18 cellular contexts compared by ENCODE assay signal in genomic region chr7:134804854-134805253, GRCh38. TPM values are rescaled to one million over a fixed set of nuclear protein-coding genes. Genes with fewer than 3 reads are reported as not detected.
DNase-seq lines count a peak whose midpoint lies in the region; ATAC-seq and TF ChIP-seq lines count a peak whose summit lies in the region.
"Had no signal": no experiment of that assay in that cellular context is flagged by ENCODE, and none has a peak within 500 bp of the region (broad histone marks: within the 10 kb centered on the region; RNA-seq: fewer than 3 reads in every experiment).

No MANE protein-coding gene starts in this region.

- peak overlapping the region; percentile 86 for H4K8ac ChIP-seq in mesendoderm (ENCODE audit: low read depth, low read length)

- H3K27ac Mint-ChIP-seq in chondrocyte (ENCODE audit: unreplicated experiment) (peak overlapping the region; percentile 87), T-helper 17 cell (no peak overlapping the region)
- H3K27ac Mint-ChIP-seq in activated CD4-positive, alpha-beta memory T cell treated with anti-CD3 and anti-CD28 coated beads for 36 hours: no peak overlapping the region
- H3K27ac Mint-ChIP-seq: activated naive CD8-positive, alpha-beta T cell treated with anti-CD3 and anti-CD28 coated beads for 36 hours; stimulated activated naive CD8-positive, alpha-beta T cell treated with anti-CD3 and anti-CD28 coated beads, Interleukin-15, Interleukin-2, amounts not matched to agents 100 ng/mL and 50 ng/mL, for 24 hours had no signal

- no peaks in the 10 kb centered on the region for H3K9me3 Mint-ChIP-seq in chondrocyte (ENCODE audit: low read depth)
- H3K9me3 Mint-ChIP-seq in activated CD4-positive, alpha-beta memory T cell treated with anti-CD3 and anti-CD28 coated beads for 36 hours: no peaks in the 10 kb centered on the region
- H3K9me3 Mint-ChIP-seq: activated naive CD8-positive, alpha-beta T cell treated with anti-CD3 and anti-CD28 coated beads for 36 hours; stimulated activated naive CD8-positive, alpha-beta T cell treated with anti-CD3 and anti-CD28 coated beads, Interleukin-15, Interleukin-2, amounts not matched to agents 100 ng/mL and 50 ng/mL, for 24 hours had no signal

- POLR2A ChIA-PET in activated CD4-positive, alpha-beta memory T cell treated with anti-CD3 and anti-CD28 coated beads for 36 hours (lab: Charles Lee): no interaction called here

- H3K36me3 Mint-ChIP-seq in chondrocyte (ENCODE audit: low read depth): peaks cover 56% of the 10 kb centered on the region
- no peaks in the 10 kb centered on the region for H3K36me3 Mint-ChIP-seq in activated CD4-positive, alpha-beta memory T cell treated with anti-CD3 and anti-CD28 coated beads for 36 hours
- H3K36me3 Mint-ChIP-seq in T-helper 17 cell (ENCODE audit: low read depth): no peaks in the 10 kb centered on the region
- H3K36me3 Mint-ChIP-seq: activated naive CD8-positive, alpha-beta T cell treated with anti-CD3 and anti-CD28 coated beads for 36 hours had no signal

- H3K79me1 ChIP-seq in mesendoderm (ENCODE audit: low read length): no peaks in the 10 kb centered on the region

- no CpG with 5 or more reads among the region's 3 CpGs for WGBS in mesendoderm (ENCODE audit: extremely low coverage, insufficient coverage, low lambda C conversion rate)

- peak overlapping the region; percentile 36 for H3K56ac ChIP-seq in mesendoderm (ENCODE audit: low read length)

- H2AK5ac ChIP-seq in mesendoderm (ENCODE audit: low read length): no peak overlapping the region

- no peak overlapping the region for H4K5ac ChIP-seq in mesendoderm (ENCODE audit: low read length)

- intact Hi-C loops in tibial artery (cut with DNase I; ENCODE audit: low total_unique reads): no loop called here
- intact Hi-C loops in activated CD4-positive, alpha-beta memory T cell treated with anti-CD3 and anti-CD28 coated beads for 36 hours (cut with micrococcal nuclease): no loop called here

- H3K4me2 ChIP-seq in mesendoderm (ENCODE audit: low read length): no peak overlapping the region

- no peak overlapping the region for H3K9ac ChIP-seq in mesendoderm (ENCODE audit: low read length)

- H3K4me1 ChIP-seq in RWPE2 (ENCODE audit: insufficient read depth, poor library complexity, severe bottlenecking) (peaks cover 22% of the 10 kb centered on the region), mesendoderm (ENCODE audit: control insufficient read depth, low read depth, low read length) (no peaks in the 10 kb centered on the region), tibial artery (peaks cover 0 to 98% (median 34%) of the 10 kb centered on the region in 4 donors)

- H2BK15ac ChIP-seq in mesendoderm (replicated peaks; ENCODE audit: low read depth): no peak overlapping the region

- no peak for DNase-seq in RWPE2 (ENCODE audit: low spot score)
- no peak for DNase-seq in chondrocyte (ENCODE audit: low spot score)
- DNase-seq in mesendoderm: no peak
- no peak for DNase-seq in tibial artery
- no peak for DNase-seq in activated naive CD4-positive, alpha-beta T cell treated with anti-CD3 and anti-CD28 coated beads, Interleukin-2, amount 50 U/mL, for 16 hours
- no peak for DNase-seq in activated CD4-positive, alpha-beta memory T cell treated with anti-CD3 and anti-CD28 coated beads for 36 hours
- DNase-seq in T-helper 17 cell: no peak
- DNase-seq: activated naive CD8-positive, alpha-beta T cell treated with anti-CD3 and anti-CD28 coated beads for 36 hours; activated T-cell treated with anti-CD3 and anti-CD28 coated beads, Interleukin-2, amount 50 U/mL, for 48 hours; effector CD8-positive, alpha-beta T cell; H7; MV-4-11; NCI-H1930; T-helper 1 cell had no signal

- TF ChIP-seq CTCF in RWPE2 (IDR thresholded peaks at IDR 0.05; ENCODE audit: poor library complexity, severe bottlenecking) (no peak), chondrocyte (IDR thresholded peaks at IDR 0.05) (no peak), tibial artery (IDR thresholded peaks at IDR 0.05) (no peak)

- H3K27me3 ChIP-seq in RWPE2 (ENCODE audit: insufficient read depth, poor library complexity, severe bottlenecking) (no peaks in the 10 kb centered on the region), mesendoderm (ENCODE audit: insufficient read depth, low read length, poor library complexity) (no peaks in the 10 kb centered on the region), tibial artery (no peaks in the 10 kb centered on the region)

- no peaks in the 10 kb centered on the region for H3K27me3 Mint-ChIP-seq in chondrocyte (ENCODE audit: low read depth)
- H3K27me3 Mint-ChIP-seq in activated CD4-positive, alpha-beta memory T cell treated with anti-CD3 and anti-CD28 coated beads for 36 hours: no peaks in the 10 kb centered on the region
- H3K27me3 Mint-ChIP-seq in T-helper 17 cell: peaks cover 7% of the 10 kb centered on the region
- H3K27me3 Mint-ChIP-seq: activated naive CD8-positive, alpha-beta T cell treated with anti-CD3 and anti-CD28 coated beads for 36 hours; stimulated activated naive CD8-positive, alpha-beta T cell treated with anti-CD3 and anti-CD28 coated beads, Interleukin-15, Interleukin-2, amounts not matched to agents 100 ng/mL and 50 ng/mL, for 24 hours had no signal

- H3K18ac ChIP-seq in mesendoderm (ENCODE audit: low read length): peak overlapping the region; percentile 96

- H3K23ac ChIP-seq in mesendoderm (ENCODE audit: low read length): no peak overlapping the region

- H3K4me1 Mint-ChIP-seq in chondrocyte (ENCODE audit: low read depth) (peaks cover 89% of the 10 kb centered on the region), T-helper 17 cell (no peaks in the 10 kb centered on the region)
- no peaks in the 10 kb centered on the region for H3K4me1 Mint-ChIP-seq in activated CD4-positive, alpha-beta memory T cell treated with anti-CD3 and anti-CD28 coated beads for 36 hours (ENCODE audit: low read depth)
- H3K4me1 Mint-ChIP-seq: activated naive CD8-positive, alpha-beta T cell treated with anti-CD3 and anti-CD28 coated beads for 36 hours had no signal

- peak overlapping the region; percentile 14 for H3K4me3 Mint-ChIP-seq in chondrocyte (ENCODE audit: unreplicated experiment)
- no peak overlapping the region for H3K4me3 Mint-ChIP-seq in activated CD4-positive, alpha-beta memory T cell treated with anti-CD3 and anti-CD28 coated beads for 36 hours
- H3K4me3 Mint-ChIP-seq in T-helper 17 cell: no peak overlapping the region
- H3K4me3 Mint-ChIP-seq: activated naive CD8-positive, alpha-beta T cell treated with anti-CD3 and anti-CD28 coated beads for 36 hours; stimulated activated naive CD8-positive, alpha-beta T cell treated with anti-CD3 and anti-CD28 coated beads, Interleukin-15, Interleukin-2, amounts not matched to agents 100 ng/mL and 50 ng/mL, for 24 hours had no signal

- no peak overlapping the region for H3K4me3 ChIP-seq in RWPE2 (ENCODE audit: severe bottlenecking)
- no peak overlapping the region for H3K4me3 ChIP-seq in mesendoderm (ENCODE audit: low read length)
- no peak overlapping the region for H3K4me3 ChIP-seq in tibial artery
- H3K4me3 ChIP-seq: K562 had no signal

- no peak for ATAC-seq in RWPE2 (ENCODE audit: low read depth)
- no peak for ATAC-seq in T-helper 17 cell
- ATAC-seq: K562 had no signal

- H3K9me3 ChIP-seq in RWPE2 (ENCODE audit: severe bottlenecking) (no peaks in the 10 kb centered on the region), tibial artery (no peaks in the 10 kb centered on the region), T-helper 17 cell (ENCODE audit: control insufficient read depth, low read length, poor library complexity, severe bottlenecking) (no peaks in the 10 kb centered on the region)

- no peak overlapping the region for H3K4ac ChIP-seq in mesendoderm (ENCODE audit: low read depth, low read length)

- H3K27ac ChIP-seq in RWPE2 (ENCODE audit: poor library complexity, severe bottlenecking) (peak overlapping the region; percentile 65), mesendoderm (ENCODE audit: low read depth, low read length) (peak overlapping the region; percentile 54), tibial artery (peak overlapping the region; percentile 44 to 89)
- H3K27ac ChIP-seq: HL-60, VCaP had no signal

- no peak overlapping the region for H2BK120ac ChIP-seq in mesendoderm (ENCODE audit: low read depth, low read length)

- peaks cover 24% of the 10 kb centered on the region for H3K79me2 ChIP-seq in mesendoderm (ENCODE audit: control insufficient read depth, insufficient read depth, low read length)

- CTCF ChIA-PET in activated CD4-positive, alpha-beta memory T cell treated with anti-CD3 and anti-CD28 coated beads for 36 hours (lab: Charles Lee): interaction anchor here (0.6 kb wide), 1 partner anchor 80 kb away, joined by 3 read pairs; no protein-coding TSS in a partner anchor

- H2BK5ac ChIP-seq in mesendoderm (ENCODE audit: low read length): no peak overlapping the region

- H3K36me3 ChIP-seq in RWPE2 (ENCODE audit: low read depth): peaks cover 12% of the 10 kb centered on the region
- H3K36me3 ChIP-seq in mesendoderm (ENCODE audit: control insufficient read depth, insufficient read depth, low read length): no peaks in the 10 kb centered on the region
- peaks cover 0 to 6% (median 5%) of the 10 kb centered on the region in 3 donors for H3K36me3 ChIP-seq in tibial artery

RNA-seq across cellular contexts. Expression of gene CALD1, which starts 25.4 kb away (rescaled TPM):
- 1,623 to 1,979 TPM (median 1,941 TPM) in 3 replicates for total RNA-seq in chondrocyte
- 379 TPM for polyA plus RNA-seq in mesendoderm (2013, experiment 1 of 2)
- 417 TPM for polyA plus RNA-seq in mesendoderm (2013, experiment 2 of 2)
- 1 to 10 TPM; 7.1 to 7.5 TPM for total RNA-seq in activated CD4-positive, alpha-beta memory T cell treated with anti-CD3 and anti-CD28 coated beads for 36 hours
- total RNA-seq in T-helper 17 cell: 1 to 10 TPM in 1 of 2 donors, under 1 TPM in 1; 0.62 to 9.2 TPM
- polyA plus RNA-seq: K562 had no signal

Comparison
In these comparisons a context has a peak if more than half of its experiments do, and no peak if none do; other contexts are left out.
1. RNA of gene CALD1, which starts 25.4 kb away (total RNA-seq): 1,623 to 1,979 TPM in chondrocyte; 0.62 to 9.2 TPM in T-helper 17 cell and 7.1 to 7.5 TPM in activated CD4-positive, alpha-beta memory T cell treated with anti-CD3 and anti-CD28 coated beads for 36 hours; every median in the first group is over 100 times any median in the second.
2. Peak in every context shown above with its lines, with median percentiles within 50 percentile points of each other: H3K27ac ChIP-seq.